Comparison of ENCODE assay signal across 1 cellular context in genomic region chr15:64692166-64692565, GRCh38.
TF ChIP-seq lines count a peak whose summit lies in the region.

No MANE protein-coding gene starts in this region.

TF ChIP-seq in HEK293, 187 proteins besides CTCF, POLR2A, EP300 and RAD21 (continued from another document):
- no peak for TF ChIP-seq PBX3 (CRISPR knock-in tag; IDR thresholded peaks at IDR 0.05)
- no peak for TF ChIP-seq ZNF10 (tag by site-specific recombination; IDR thresholded peaks at IDR 0.05)
